In genomic region chr15:43286074-43286473, GRCh38 we compare ENCODE assay signal across 12 cellular contexts. TPM values are rescaled to one million over a fixed set of nuclear protein-coding genes. Genes with fewer than 3 reads are reported as not detected.
"Had no signal": no experiment of that assay in that cellular context is flagged by ENCODE, and none has a peak within 500 bp of the region (broad histone marks: within the 10 kb centered on the region; RNA-seq: fewer than 3 reads in every experiment).

No MANE protein-coding gene starts in this region.

- H3K36me3 Mint-ChIP-seq: activated naive CD8-positive, alpha-beta T cell treated with anti-CD3 and anti-CD28 coated beads for 36 hours had no signal

- H3K27ac ChIP-seq: brain microvascular endothelial cell, dorsolateral prefrontal cortex, ovary, skin epidermis had no signal

- DNase-seq: activated gamma-delta T cell had no signal

- H3K27ac Mint-ChIP-seq: activated naive CD8-positive, alpha-beta T cell treated with anti-CD3 and anti-CD28 coated beads for 36 hours; nephron progenitor cell had no signal

- H3K4me3 ChIP-seq: dorsolateral prefrontal cortex, ovary, skin epidermis had no signal

- H3K27me3 Mint-ChIP-seq: activated naive CD8-positive, alpha-beta T cell treated with anti-CD3 and anti-CD28 coated beads for 36 hours had no signal

- H3K4me1 Mint-ChIP-seq: activated naive CD8-positive, alpha-beta T cell treated with anti-CD3 and anti-CD28 coated beads for 36 hours had no signal

- H3K36me3 ChIP-seq: brain microvascular endothelial cell, ovary had no signal

- H3K27me3 ChIP-seq: brain microvascular endothelial cell, dorsolateral prefrontal cortex, ovary had no signal

- H3K9me3 Mint-ChIP-seq: activated naive CD8-positive, alpha-beta T cell treated with anti-CD3 and anti-CD28 coated beads for 36 hours; activated T-cell treated with anti-CD3 and anti-CD28 coated beads, Interleukin-2, amount 50 U/mL, for 4 hours had no signal

- H3K4me3 Mint-ChIP-seq: activated naive CD8-positive, alpha-beta T cell treated with anti-CD3 and anti-CD28 coated beads for 36 hours; activated T-cell treated with anti-CD3 and anti-CD28 coated beads, Interleukin-2, amount 50 U/mL, for 4 hours; nephron progenitor cell had no signal

- H3K9me3 ChIP-seq: ovary had no signal

RNA-seq across cellular contexts. Expression of gene TGM7, which starts 16.0 kb away (rescaled TPM):
- total RNA-seq: activated naive CD8-positive, alpha-beta T cell treated with anti-CD3 and anti-CD28 coated beads for 36 hours; activated T-cell treated with anti-CD3 and anti-CD28 coated beads, Interleukin-2, amount 50 U/mL, for 4 hours; cerebellum; fibroblast of villous mesenchyme; left colon; renal cortical epithelial cell had no signal
- polyA plus RNA-seq: ovary had no signal

RNA-seq across cellular contexts. Expression of gene TGM5, which starts 19.3 kb away (rescaled TPM):
- total RNA-seq: activated T-cell treated with anti-CD3 and anti-CD28 coated beads, Interleukin-2, amount 50 U/mL, for 4 hours; cerebellum; fibroblast of villous mesenchyme; left colon; ovary had no signal
- polyA plus RNA-seq: ovary had no signal
